ENCODE assay signal across 26 cellular contexts in genomic region chr2:158904620-158905177, GRCh38.
"Had no signal": no experiment of that assay in that cellular context is flagged by ENCODE, and none has a peak within 500 bp of the region (broad histone marks: within the 10 kb centered on the region; RNA-seq: fewer than 3 reads in every experiment).

No MANE protein-coding gene starts in this region.

- H3K4me3 ChIP-seq: body of pancreas, cardiac muscle cell, left lung, lung, right lobe of liver, skin epidermis, suprapubic skin, tibial nerve, vagina had no signal

- H3K4me1 ChIP-seq: foreskin keratinocyte, right lobe of liver, suprapubic skin, vagina had no signal

- H3K27ac ChIP-seq: body of pancreas, cardiac muscle cell, epithelial cell of prostate, foreskin keratinocyte, left lung, right lobe of liver, skin epidermis, suprapubic skin, vagina, VCaP had no signal

- H3K36me3 Mint-ChIP-seq: activated CD8-positive, alpha-beta memory T cell treated with anti-CD3 and anti-CD28 coated beads, Interleukin-2, amount 10 ng/mL, durations not matched to agents 7 days and 5 days; natural killer cell; stimulated activated effector memory CD8-positive, alpha-beta T cell treated with anti-CD3 and anti-CD28 coated beads, Interleukin-12 subunit alpha, Interleukin-12 subunit beta, amount 100 ng/mL, for 72 hours had no signal

- ATAC-seq: activated CD4-positive, CD25-positive, alpha-beta regulatory T cell treated with anti-CD3 and anti-CD28 coated beads, Interleukin-2, amount 50 U/mL, for 24 hours; activated CD8-positive, alpha-beta memory T cell treated with anti-CD3 and anti-CD28 coated beads, Interleukin-2, amount 10 ng/mL, durations not matched to agents 7 days and 5 days; activated CD8-positive, alpha-beta T cell treated with anti-CD3 and anti-CD28 coated beads for 36 hours; activated naive CD8-positive, alpha-beta T cell treated with anti-CD3 and anti-CD28 coated beads, Interleukin-2, amount 50 U/mL, for 24 hours; body of pancreas; foreskin keratinocyte; left lung; natural killer cell; right lobe of liver; stimulated activated effector memory CD8-positive, alpha-beta T cell treated with anti-CD3 and anti-CD28 coated beads, Interleukin-12 subunit alpha, Interleukin-12 subunit beta, amount 100 ng/mL, for 72 hours; stimulated activated naive CD8-positive, alpha-beta T cell treated with anti-CD3 and anti-CD28 coated beads, Interleukin-15, amount 100 ng/mL, for 72 hours had no signal

- H3K27ac Mint-ChIP-seq: activated CD4-positive, alpha-beta T cell treated with anti-CD3 and anti-CD28 coated beads, Interleukin-2, amount 10 ng/mL, durations not matched to agents 7 days and 5 days; activated CD8-positive, alpha-beta memory T cell treated with anti-CD3 and anti-CD28 coated beads, Interleukin-2, amount 10 ng/mL, durations not matched to agents 7 days and 5 days; activated CD8-positive, alpha-beta T cell treated with anti-CD3 and anti-CD28 coated beads for 36 hours; activated naive CD8-positive, alpha-beta T cell treated with anti-CD3 and anti-CD28 coated beads, Interleukin-2, amount 50 U/mL, for 24 hours; activated T-helper 1 cell treated with anti-CD3 and anti-CD28 coated beads, Interleukin-12 subunit alpha, Interleukin-12 subunit beta, Interleukin-2, Interleukin-4 antibody, amounts not matched to agents 30 ng/mL and 10 ng/mL and 1 ng/mL, durations not matched to agents 14 hours and 24 hours and 36 hours; natural killer cell; stimulated activated effector memory CD8-positive, alpha-beta T cell treated with anti-CD3 and anti-CD28 coated beads, Interleukin-12 subunit alpha, Interleukin-12 subunit beta, amount 100 ng/mL, for 72 hours; stimulated activated naive CD8-positive, alpha-beta T cell treated with anti-CD3 and anti-CD28 coated beads, Interleukin-15, amount 100 ng/mL, for 72 hours had no signal

- DNase-seq: activated CD4-positive, alpha-beta T cell treated with anti-CD3 and anti-CD28 coated beads, Interleukin-2, amount 10 ng/mL, durations not matched to agents 7 days and 5 days; activated CD8-positive, alpha-beta memory T cell treated with anti-CD3 and anti-CD28 coated beads, Interleukin-2, amount 10 ng/mL, durations not matched to agents 7 days and 5 days; activated CD8-positive, alpha-beta T cell treated with anti-CD3 and anti-CD28 coated beads for 36 hours; activated gamma-delta T cell; activated naive CD4-positive, alpha-beta T cell treated with anti-CD3 and anti-CD28 coated beads, Interleukin-2, amount 50 U/mL, for 16 hours; activated naive CD8-positive, alpha-beta T cell treated with anti-CD3 and anti-CD28 coated beads, Interleukin-2, amount 50 U/mL, for 24 hours; anterior cingulate cortex; body of pancreas; cortex of kidney; foreskin keratinocyte; left lung; natural killer cell; right lobe of liver; stimulated activated CD4-positive, alpha-beta T cell treated with anti-CD3 and anti-CD28 coated beads, Interleukin-2, amount 100 ng/mL, for 24 hours; stimulated activated naive CD8-positive, alpha-beta T cell treated with anti-CD3 and anti-CD28 coated beads, Interleukin-15, amount 100 ng/mL, for 72 hours had no signal

- H3K9me3 Mint-ChIP-seq: activated CD4-positive, alpha-beta T cell treated with anti-CD3 and anti-CD28 coated beads, Interleukin-2, amount 10 ng/mL, durations not matched to agents 7 days and 5 days; activated CD8-positive, alpha-beta T cell treated with anti-CD3 and anti-CD28 coated beads for 36 hours; activated naive CD8-positive, alpha-beta T cell treated with anti-CD3 and anti-CD28 coated beads, Interleukin-2, amount 50 U/mL, for 24 hours; activated T-helper 1 cell treated with anti-CD3 and anti-CD28 coated beads, Interleukin-12 subunit alpha, Interleukin-12 subunit beta, Interleukin-2, Interleukin-4 antibody, amounts not matched to agents 30 ng/mL and 10 ng/mL and 1 ng/mL, durations not matched to agents 14 hours and 24 hours and 36 hours; natural killer cell; stimulated activated effector memory CD8-positive, alpha-beta T cell treated with anti-CD3 and anti-CD28 coated beads, Interleukin-12 subunit alpha, Interleukin-12 subunit beta, amount 100 ng/mL, for 72 hours; stimulated activated naive CD8-positive, alpha-beta T cell treated with anti-CD3 and anti-CD28 coated beads, Interleukin-15, amount 100 ng/mL, for 72 hours had no signal

- H3K27me3 ChIP-seq: body of pancreas, cardiac muscle cell, foreskin keratinocyte, left lung, right lobe of liver, suprapubic skin, tibial nerve, vagina had no signal

- H3K27me3 Mint-ChIP-seq: activated CD8-positive, alpha-beta T cell treated with anti-CD3 and anti-CD28 coated beads for 36 hours; activated naive CD8-positive, alpha-beta T cell treated with anti-CD3 and anti-CD28 coated beads, Interleukin-2, amount 50 U/mL, for 24 hours; stimulated activated naive CD8-positive, alpha-beta T cell treated with anti-CD3 and anti-CD28 coated beads, Interleukin-15, amount 100 ng/mL, for 72 hours had no signal

- H3K36me3 ChIP-seq: cardiac muscle cell, left lung, right lobe of liver, suprapubic skin, tibial nerve, vagina had no signal

- H3K4me1 Mint-ChIP-seq: activated CD4-positive, alpha-beta T cell treated with anti-CD3 and anti-CD28 coated beads, Interleukin-2, amount 10 ng/mL, durations not matched to agents 7 days and 5 days; activated CD8-positive, alpha-beta memory T cell treated with anti-CD3 and anti-CD28 coated beads, Interleukin-2, amount 10 ng/mL, durations not matched to agents 7 days and 5 days; activated naive CD8-positive, alpha-beta T cell treated with anti-CD3 and anti-CD28 coated beads, Interleukin-2, amount 50 U/mL, for 24 hours; natural killer cell; stimulated activated effector memory CD8-positive, alpha-beta T cell treated with anti-CD3 and anti-CD28 coated beads, Interleukin-12 subunit alpha, Interleukin-12 subunit beta, amount 100 ng/mL, for 72 hours; stimulated activated naive CD8-positive, alpha-beta T cell treated with anti-CD3 and anti-CD28 coated beads, Interleukin-15, amount 100 ng/mL, for 72 hours had no signal

- H3K9me3 ChIP-seq: body of pancreas, left lung, right lobe of liver, suprapubic skin, tibial nerve, vagina had no signal

- H3K4me3 Mint-ChIP-seq: activated CD4-positive, alpha-beta T cell treated with anti-CD3 and anti-CD28 coated beads, Interleukin-2, amount 10 ng/mL, durations not matched to agents 7 days and 5 days; activated CD8-positive, alpha-beta memory T cell treated with anti-CD3 and anti-CD28 coated beads, Interleukin-2, amount 10 ng/mL, durations not matched to agents 7 days and 5 days; activated CD8-positive, alpha-beta T cell treated with anti-CD3 and anti-CD28 coated beads for 36 hours; activated naive CD8-positive, alpha-beta T cell treated with anti-CD3 and anti-CD28 coated beads, Interleukin-2, amount 50 U/mL, for 24 hours; activated T-helper 1 cell treated with anti-CD3 and anti-CD28 coated beads, Interleukin-12 subunit alpha, Interleukin-12 subunit beta, Interleukin-2, Interleukin-4 antibody, amounts not matched to agents 30 ng/mL and 10 ng/mL and 1 ng/mL, durations not matched to agents 14 hours and 24 hours and 36 hours; natural killer cell; stimulated activated effector memory CD8-positive, alpha-beta T cell treated with anti-CD3 and anti-CD28 coated beads, Interleukin-12 subunit alpha, Interleukin-12 subunit beta, amount 100 ng/mL, for 72 hours; stimulated activated naive CD8-positive, alpha-beta T cell treated with anti-CD3 and anti-CD28 coated beads, Interleukin-15, amount 100 ng/mL, for 72 hours had no signal
